In the genomic region with DNA sequence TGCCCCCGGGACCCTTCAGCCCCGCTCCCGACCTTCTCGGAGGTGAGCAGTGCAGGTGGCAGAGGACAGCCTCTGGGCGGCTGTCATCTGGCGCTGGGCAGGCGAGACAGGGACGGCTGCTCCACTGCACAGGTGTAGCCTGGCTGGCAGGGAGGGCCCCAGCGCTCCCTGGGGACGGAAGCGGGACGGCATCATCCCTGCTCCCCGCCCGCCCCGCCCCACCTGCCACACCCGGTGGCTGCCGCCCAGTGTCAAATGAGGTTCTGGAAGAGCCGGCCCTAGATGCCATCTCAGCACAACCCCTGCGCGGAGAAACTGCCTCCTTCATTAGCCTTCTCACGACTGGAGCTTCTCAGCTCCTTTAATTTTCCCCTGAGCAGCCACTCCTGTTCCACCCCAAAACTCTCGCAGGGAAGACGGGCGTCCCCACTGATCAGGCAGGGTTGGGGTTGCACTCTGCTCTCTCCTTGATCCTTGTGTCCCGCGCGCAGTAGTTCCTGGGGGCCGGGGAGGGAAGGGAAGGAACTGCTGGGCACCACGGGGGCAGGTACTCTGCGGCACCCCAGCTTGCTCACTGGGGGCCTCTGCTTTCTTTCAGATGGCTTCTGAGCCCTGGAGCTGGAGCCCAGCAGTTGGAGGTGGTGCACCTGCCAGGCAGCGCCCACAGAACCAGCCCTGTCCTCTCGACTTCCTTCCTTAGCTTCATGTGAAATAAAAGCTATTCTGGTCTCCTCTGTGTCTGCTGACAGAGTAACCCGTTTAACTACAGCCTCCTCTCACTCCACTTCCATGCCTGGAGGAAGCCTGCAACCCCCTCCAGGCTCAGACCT, we compare ENCODE assay signal across 8 cellular contexts. TPM values are rescaled to one million over a fixed set of nuclear protein-coding genes. Genes with fewer than 3 reads are reported as not detected.
DNase-seq lines count a peak whose midpoint lies in the region; ATAC-seq and TF ChIP-seq lines count a peak whose summit lies in the region.

No MANE protein-coding gene starts in this region.

- no peaks in the 10 kb centered on the region for H3K9me3 ChIP-seq in parathyroid adenoma (ENCODE audit: control insufficient read depth, low read length)

- H3K4me1 ChIP-seq in parathyroid adenoma, result peaks cover 7% of the 10 kb centered on the region

- intact Hi-C loops in CD14-positive monocyte (cut with micrococcal nuclease), result loop anchor here (2.0 to 5.0 kb wide), 3 partner anchors 63 to 78 kb away; a partner anchor contains a TSS

- peaks cover 15 to 18% of the 10 kb centered on the region in 2 donors for H3K36me3 Mint-ChIP-seq in CD14-positive monocyte

- H3K27me3 Mint-ChIP-seq in CD14-positive monocyte (ENCODE audit: low read depth in 3 of 3), result peaks cover 12 to 23% (median 12%) of the 10 kb centered on the region in 3 donors

- no peak overlapping the region for H3K27ac Mint-ChIP-seq in CD14-positive monocyte

- H3K4me3 ChIP-seq in coronary artery, result peak overlapping the region; percentile 8
- no peak overlapping the region for H3K4me3 ChIP-seq in parathyroid adenoma (ENCODE audit: low read depth, low read length)

- peaks cover 21% of the 10 kb centered on the region for H3K4me1 Mint-ChIP-seq in CD14-positive monocyte

- no peak for DNase-seq in CD14-positive monocyte (ENCODE audit: low spot score)
- peak; percentile 3 for DNase-seq in T follicular helper cell (ENCODE audit: low read depth)
- no peak for DNase-seq in coronary artery (ENCODE audit: low spot score)
- DNase-seq in dedifferentiated amniotic fluid mesenchymal stem cell (ENCODE audit: extremely low spot score), result no peak
- no peak for DNase-seq in anterior cingulate cortex (lab: John Stamatoyannopoulos, UW)

- H3K4me3 Mint-ChIP-seq in CD14-positive monocyte, result peak overlapping the region; percentile 45 to 79

- no peaks in the 10 kb centered on the region for H3K27me3 ChIP-seq in parathyroid adenoma (ENCODE audit: control insufficient read depth, insufficient read depth, low read length)

- no peaks in the 10 kb centered on the region for H3K36me3 ChIP-seq in parathyroid adenoma (ENCODE audit: control insufficient read depth, insufficient read depth, low read length)

- H3K9me3 Mint-ChIP-seq in CD14-positive monocyte, result peaks cover 0 to 2% (median 0%) of the 10 kb centered on the region in 7 donors

- peak overlapping the region; percentile 2 for H3K4me2 ChIP-seq in parathyroid adenoma (ENCODE audit: low read length)

- H3K27ac ChIP-seq in coronary artery (peak overlapping the region in 1 of 2 donors; percentile 45), parathyroid adenoma (no peak overlapping the region)

- H3K79me2 ChIP-seq in parathyroid adenoma, result no peaks in the 10 kb centered on the region

- TF ChIP-seq CTCF in CD14-positive monocyte (IDR thresholded peaks at IDR 0.05) (no peak), coronary artery (IDR thresholded peaks at IDR 0.05) (no peak), parathyroid adenoma (IDR thresholded peaks at IDR 0.05) (no peak)

- no peak overlapping the region for H3K9ac ChIP-seq in parathyroid adenoma

- ATAC-seq in GM19467 (IDR thresholded peaks at IDR 0.05; ENCODE audit: unreplicated experiment) (peak; percentile 58), HG03469 (IDR thresholded peaks at IDR 0.05; ENCODE audit: unreplicated experiment) (peak; percentile 50)

- H2AFZ ChIP-seq in parathyroid adenoma, result peak overlapping the region; percentile 18

RNA-seq across cellular contexts. Expression of a gene that starts 12.0 kb away (rescaled TPM):
- polyA plus RNA-seq in CD14-positive monocyte, result not detected
